Comparison of ENCODE assay signal across 29 cellular contexts in genomic region chr14:72182773-72183432, GRCh38.
"Had no signal": no experiment of that assay in that cellular context is flagged by ENCODE, and none has a peak within 500 bp of the region (broad histone marks: within the 10 kb centered on the region; RNA-seq: fewer than 3 reads in every experiment).

No MANE protein-coding gene starts in this region.

- H3K4me1 ChIP-seq: breast epithelium, colonic mucosa had no signal

- H3K27ac ChIP-seq: breast epithelium, colonic mucosa, SK-N-MC had no signal

- H3K4me3 ChIP-seq: breast epithelium, colonic mucosa, SK-N-MC had no signal

- DNase-seq: activated CD4-positive, alpha-beta T cell treated with anti-CD3 and anti-CD28 coated beads for 48 hours; activated CD4-positive, alpha-beta T cell treated with anti-CD3 and anti-CD28 coated beads, Interleukin-2, amount 50 U/mL, for 4 hours; activated CD4-positive, CD25-positive, alpha-beta regulatory T cell treated with anti-CD3 and anti-CD28 coated beads, Interleukin-2, amount 50 U/mL, for 72 hours; activated CD8-positive, alpha-beta memory T cell treated with anti-CD3 and anti-CD28 coated beads, Interleukin-2, amount 50 U/mL, for 48 hours; activated CD8-positive, alpha-beta T cell treated with anti-CD3 and anti-CD28 coated beads, Interleukin-2, amount 10 ng/mL, durations not matched to agents 7 days and 5 days; activated effector memory CD4-positive, alpha-beta T cell treated with anti-CD3 and anti-CD28 coated beads, Interleukin-2, amount 50 U/mL, for 16 hours; activated naive CD4-positive, alpha-beta T cell treated with anti-CD3 and anti-CD28 coated beads, Interleukin-2, amount 10 ng/mL, durations not matched to agents 7 days and 5 days; activated naive CD8-positive, alpha-beta T cell treated with anti-CD3 and anti-CD28 coated beads for 36 hours; activated T-cell treated with anti-CD3 and anti-CD28 coated beads, Interleukin-2, amount 50 U/mL, for 1 hour; anterior cingulate cortex; caudate nucleus; colonic mucosa; MV-4-11; NCI-H1105; NCI-H1436; NCI-H1694 treated with DMSO at 0.1 percent for 48 hours; NCI-H2029 treated with DMSO at 0.1 percent for 48 hours; NCI-H510A treated with DMSO at 0.1 percent for 48 hours; NCI-H69; NK-92 treated with Interleukin-12 subunit alpha and Interleukin-12 subunit beta, amount 100 ng/mL, for 24 hours; OCI-M1; RPMI8226; T-helper 9 cell had no signal

- H3K27me3 Mint-ChIP-seq: activated naive CD4-positive, alpha-beta T cell treated with anti-CD3 and anti-CD28 coated beads, Interleukin-2, amount 10 ng/mL, durations not matched to agents 7 days and 5 days had no signal

- H3K9me3 Mint-ChIP-seq: activated naive CD4-positive, alpha-beta T cell treated with anti-CD3 and anti-CD28 coated beads, Interleukin-2, amount 10 ng/mL, durations not matched to agents 7 days and 5 days; activated naive CD8-positive, alpha-beta T cell treated with anti-CD3 and anti-CD28 coated beads for 36 hours had no signal

- H3K4me3 Mint-ChIP-seq: activated CD8-positive, alpha-beta T cell treated with anti-CD3 and anti-CD28 coated beads, Interleukin-2, amount 10 ng/mL, durations not matched to agents 7 days and 5 days; activated naive CD4-positive, alpha-beta T cell treated with anti-CD3 and anti-CD28 coated beads, Interleukin-2, amount 10 ng/mL, durations not matched to agents 7 days and 5 days; activated naive CD8-positive, alpha-beta T cell treated with anti-CD3 and anti-CD28 coated beads for 36 hours; T-helper 1 cell treated with Interleukin-12 subunit alpha and Interleukin-12 subunit beta and Interleukin-4 antibody, amounts not matched to agents 30 μg/mL and 1 μg/mL, for 36 hours; WTC11 had no signal

- H3K4me1 Mint-ChIP-seq: activated naive CD4-positive, alpha-beta T cell treated with anti-CD3 and anti-CD28 coated beads, Interleukin-2, amount 10 ng/mL, durations not matched to agents 7 days and 5 days had no signal

- H3K36me3 ChIP-seq: breast epithelium, colonic mucosa had no signal

- ATAC-seq: activated CD8-positive, alpha-beta T cell treated with anti-CD3 and anti-CD28 coated beads, Interleukin-2, amount 10 ng/mL, durations not matched to agents 7 days and 5 days; Panc1; Right ventricle myocardium inferior; WTC11 had no signal

- H3K36me3 Mint-ChIP-seq: activated naive CD4-positive, alpha-beta T cell treated with anti-CD3 and anti-CD28 coated beads, Interleukin-2, amount 10 ng/mL, durations not matched to agents 7 days and 5 days; activated naive CD8-positive, alpha-beta T cell treated with anti-CD3 and anti-CD28 coated beads for 36 hours had no signal

- H3K27ac Mint-ChIP-seq: activated CD8-positive, alpha-beta T cell treated with anti-CD3 and anti-CD28 coated beads, Interleukin-2, amount 10 ng/mL, durations not matched to agents 7 days and 5 days; activated naive CD4-positive, alpha-beta T cell treated with anti-CD3 and anti-CD28 coated beads, Interleukin-2, amount 10 ng/mL, durations not matched to agents 7 days and 5 days; activated naive CD8-positive, alpha-beta T cell treated with anti-CD3 and anti-CD28 coated beads for 36 hours; T-helper 1 cell treated with Interleukin-12 subunit alpha and Interleukin-12 subunit beta and Interleukin-4 antibody, amounts not matched to agents 30 μg/mL and 1 μg/mL, for 36 hours; WTC11 had no signal

- H3K27me3 ChIP-seq: breast epithelium, colonic mucosa had no signal

- H3K9me3 ChIP-seq: breast epithelium, colonic mucosa had no signal
